In the genomic region with DNA sequence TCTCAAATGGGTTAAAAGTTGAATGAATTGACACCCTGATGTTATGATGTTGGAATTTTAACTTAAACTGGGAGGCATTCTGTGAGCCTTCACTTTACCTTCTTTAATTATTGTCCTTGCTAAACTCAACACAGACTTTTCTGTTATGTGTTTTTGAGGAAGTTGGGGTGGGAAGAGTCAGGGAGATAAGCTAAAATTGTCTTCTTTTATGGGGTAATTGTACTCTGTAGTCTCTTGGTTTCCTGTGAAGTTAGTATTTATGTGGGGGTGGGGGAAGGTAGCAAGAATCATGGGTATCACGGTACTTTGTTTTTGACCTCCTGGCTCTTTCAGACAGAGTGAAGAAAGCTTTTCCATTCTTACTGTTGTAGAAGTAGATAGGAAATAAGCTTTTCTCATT, we compare ENCODE assay signal across 17 cellular contexts. TPM values are rescaled to one million over a fixed set of nuclear protein-coding genes. Genes with fewer than 3 reads are reported as not detected.
DNase-seq lines count a peak whose midpoint lies in the region; ATAC-seq and TF ChIP-seq lines count a peak whose summit lies in the region.
"Had no signal": no experiment of that assay in that cellular context is flagged by ENCODE, and none has a peak within 500 bp of the region (broad histone marks: within the 10 kb centered on the region; RNA-seq: fewer than 3 reads in every experiment).

No MANE protein-coding gene starts in this region.

- H3K4me3 ChIP-seq in neutrophil (ENCODE audit: low read depth in 1 of 2, low read length in 1 of 2), result no peak overlapping the region
- H3K4me3 ChIP-seq: SJSA1, upper lobe of left lung had no signal

- peaks cover 30% of the 10 kb centered on the region for H3K36me3 Mint-ChIP-seq in activated CD8-positive, alpha-beta T cell treated with anti-CD3 and anti-CD28 coated beads for 36 hours (ENCODE audit: low read depth)
- peaks cover 31% of the 10 kb centered on the region for H3K36me3 Mint-ChIP-seq in activated CD8-positive, alpha-beta T cell treated with anti-CD3 and anti-CD28 coated beads, Interleukin-2, amount 10 ng/mL, durations not matched to agents 7 days and 5 days (ENCODE audit: low read depth)
- H3K36me3 Mint-ChIP-seq in activated T-helper 17 cell treated with anti-CD3 and anti-CD28 coated beads, Interleukin-2, amount 50 U/mL, for 72 hours (ENCODE audit: low read depth), result peaks cover 83% of the 10 kb centered on the region

- peaks cover 12% of the 10 kb centered on the region for H3K4me1 Mint-ChIP-seq in activated CD8-positive, alpha-beta T cell treated with anti-CD3 and anti-CD28 coated beads for 36 hours (ENCODE audit: low read depth)
- H3K4me1 Mint-ChIP-seq in activated CD8-positive, alpha-beta T cell treated with anti-CD3 and anti-CD28 coated beads, Interleukin-2, amount 10 ng/mL, durations not matched to agents 7 days and 5 days (ENCODE audit: low read depth), result peaks cover 5% of the 10 kb centered on the region
- H3K4me1 Mint-ChIP-seq in activated T-helper 17 cell treated with anti-CD3 and anti-CD28 coated beads, Interleukin-2, amount 50 U/mL, for 72 hours, result peaks cover 16% of the 10 kb centered on the region

- peak overlapping the region; percentile 43 for H3K27ac ChIP-seq in neutrophil
- H3K27ac ChIP-seq: SJSA1 had no signal

- POLR2A ChIA-PET in activated CD8-positive, alpha-beta T cell treated with anti-CD3 and anti-CD28 coated beads for 36 hours (lab: Charles Lee), result no interaction called here
- POLR2A ChIA-PET in activated CD8-positive, alpha-beta T cell treated with anti-CD3 and anti-CD28 coated beads, Interleukin-2, amount 10 ng/mL, durations not matched to agents 7 days and 5 days (lab: Charles Lee), result no interaction called here

- intact Hi-C loops in activated CD8-positive, alpha-beta T cell treated with anti-CD3 and anti-CD28 coated beads for 36 hours (cut with micrococcal nuclease), result loop anchor here (10.0 kb wide), 1 partner anchor 147 kb away; the partner anchor contains the start of gene TPH2

- H3K9me3 Mint-ChIP-seq in activated CD8-positive, alpha-beta T cell treated with anti-CD3 and anti-CD28 coated beads for 36 hours, result no peaks in the 10 kb centered on the region
- H3K9me3 Mint-ChIP-seq in activated CD8-positive, alpha-beta T cell treated with anti-CD3 and anti-CD28 coated beads, Interleukin-2, amount 10 ng/mL, durations not matched to agents 7 days and 5 days (ENCODE audit: insufficient read depth), result no peaks in the 10 kb centered on the region
- no peaks in the 10 kb centered on the region for H3K9me3 Mint-ChIP-seq in activated T-helper 17 cell treated with anti-CD3 and anti-CD28 coated beads, Interleukin-2, amount 50 U/mL, for 72 hours

- peaks cover 3 to 6% of the 10 kb centered on the region in 2 experiments for H3K4me1 ChIP-seq in neutrophil (ENCODE audit: control insufficient read depth in 1 of 2, insufficient read depth in 1 of 2, low read depth in 1 of 2, low read length in 1 of 2)
- H3K4me1 ChIP-seq: SJSA1 had no signal

- TF ChIP-seq CTCF in activated CD8-positive, alpha-beta T cell treated with anti-CD3 and anti-CD28 coated beads for 36 hours (IDR thresholded peaks at IDR 0.05), result no peak
- TF ChIP-seq CTCF in neutrophil (IDR thresholded peaks at IDR 0.05), result no peak

- no peaks in the 10 kb centered on the region for H3K27me3 Mint-ChIP-seq in activated CD8-positive, alpha-beta T cell treated with anti-CD3 and anti-CD28 coated beads for 36 hours
- H3K27me3 Mint-ChIP-seq in activated CD8-positive, alpha-beta T cell treated with anti-CD3 and anti-CD28 coated beads, Interleukin-2, amount 10 ng/mL, durations not matched to agents 7 days and 5 days (ENCODE audit: low read depth), result no peaks in the 10 kb centered on the region
- no peaks in the 10 kb centered on the region for H3K27me3 Mint-ChIP-seq in activated T-helper 17 cell treated with anti-CD3 and anti-CD28 coated beads, Interleukin-2, amount 50 U/mL, for 72 hours

- H3K4me3 Mint-ChIP-seq in activated CD8-positive, alpha-beta T cell treated with anti-CD3 and anti-CD28 coated beads for 36 hours, result no peak overlapping the region
- no peak overlapping the region for H3K4me3 Mint-ChIP-seq in activated CD8-positive, alpha-beta T cell treated with anti-CD3 and anti-CD28 coated beads, Interleukin-2, amount 10 ng/mL, durations not matched to agents 7 days and 5 days
- no peak overlapping the region for H3K4me3 Mint-ChIP-seq in activated T-helper 17 cell treated with anti-CD3 and anti-CD28 coated beads, Interleukin-2, amount 50 U/mL, for 72 hours

- peaks cover 42% of the 10 kb centered on the region for H3K36me3 ChIP-seq in neutrophil

- ATAC-seq in activated CD8-positive, alpha-beta T cell treated with anti-CD3 and anti-CD28 coated beads for 36 hours, result no peak
- no peak for ATAC-seq in activated CD8-positive, alpha-beta T cell treated with anti-CD3 and anti-CD28 coated beads, Interleukin-2, amount 10 ng/mL, durations not matched to agents 7 days and 5 days
- ATAC-seq in activated T-helper 17 cell treated with anti-CD3 and anti-CD28 coated beads, Interleukin-2, amount 50 U/mL, for 72 hours (replicated peaks), result no peak
- ATAC-seq in esophagus mucosa, result no peak
- ATAC-seq: left cardiac atrium had no signal

- H3K27me3 ChIP-seq in neutrophil, result no peaks in the 10 kb centered on the region
- H3K27me3 ChIP-seq: SJSA1, upper lobe of left lung had no signal

- no peak for DNase-seq in activated CD8-positive, alpha-beta T cell treated with anti-CD3 and anti-CD28 coated beads for 36 hours
- no peak for DNase-seq in activated CD8-positive, alpha-beta T cell treated with anti-CD3 and anti-CD28 coated beads, Interleukin-2, amount 10 ng/mL, durations not matched to agents 7 days and 5 days
- peak; percentile 64 to 80 for DNase-seq in NOMO-1 (lab: John Stamatoyannopoulos, UW; ENCODE audit: unreplicated experiment in 2 of 2)
- DNase-seq in DMS 273 treated with DMSO at 0.1 percent for 48 hours (lab: John Stamatoyannopoulos, UW), result no peak
- DNase-seq in cortex of kidney (lab: John Stamatoyannopoulos, UW), result no peak
- DNase-seq: activated CD4-positive, CD25-positive, alpha-beta regulatory T cell; COR-L47; left cardiac atrium; NCI-H1417 treated with DMSO at 0.1 percent for 48 hours; NCI-H345; retina; stimulated activated CD4-positive, alpha-beta T cell treated with anti-CD3 and anti-CD28 coated beads, Interleukin-2, amount 100 ng/mL, for 24 hours; upper lobe of left lung had no signal

- H3K9me3 ChIP-seq in neutrophil, result no peaks in the 10 kb centered on the region
- H3K9me3 ChIP-seq: SJSA1, upper lobe of left lung had no signal

- CTCF ChIA-PET in activated CD8-positive, alpha-beta T cell treated with anti-CD3 and anti-CD28 coated beads for 36 hours (lab: Charles Lee), result interaction anchor here (1.0 to 1.4 kb wide), 2 partner anchors 8 to 59 kb away, joined by 4 to 6 read pairs; no protein-coding TSS in a partner anchor
- CTCF ChIA-PET in activated CD8-positive, alpha-beta T cell treated with anti-CD3 and anti-CD28 coated beads, Interleukin-2, amount 10 ng/mL, durations not matched to agents 7 days and 5 days (lab: Charles Lee), result interaction anchor here (0.7 to 1.5 kb wide), 3 partner anchors 11 to 151 kb away, joined by 3 to 6 read pairs (median 3); partner anchors contain the start of gene TPH2

- peak overlapping the region; percentile 57 for H3K27ac Mint-ChIP-seq in activated CD8-positive, alpha-beta T cell treated with anti-CD3 and anti-CD28 coated beads for 36 hours
- no peak overlapping the region for H3K27ac Mint-ChIP-seq in activated CD8-positive, alpha-beta T cell treated with anti-CD3 and anti-CD28 coated beads, Interleukin-2, amount 10 ng/mL, durations not matched to agents 7 days and 5 days
- H3K27ac Mint-ChIP-seq in activated T-helper 17 cell treated with anti-CD3 and anti-CD28 coated beads, Interleukin-2, amount 50 U/mL, for 72 hours, result peak overlapping the region; percentile 78

RNA-seq across cellular contexts. Expression of gene RAB21, which starts 32.9 kb away (rescaled TPM):
- 10 to 100 TPM; 78.1 to 88.6 TPM for total RNA-seq in activated CD8-positive, alpha-beta T cell treated with anti-CD3 and anti-CD28 coated beads for 36 hours
- 10 to 100 TPM; 55.7 to 56.3 TPM for total RNA-seq in activated CD8-positive, alpha-beta T cell treated with anti-CD3 and anti-CD28 coated beads, Interleukin-2, amount 10 ng/mL, durations not matched to agents 7 days and 5 days
- total RNA-seq in activated T-helper 17 cell treated with anti-CD3 and anti-CD28 coated beads, Interleukin-2, amount 50 U/mL, for 72 hours, result 100 to 1,000 TPM in 1 of 2 donors, 10 to 100 TPM in 1; 60.1 to 104 TPM
- total RNA-seq in esophagus mucosa, result 60.7 TPM

RNA-seq across cellular contexts. Expression of gene TBC1D15, which starts 52.0 kb away (rescaled TPM):
- 10 to 100 TPM; 51.7 to 54.9 TPM for total RNA-seq in activated CD8-positive, alpha-beta T cell treated with anti-CD3 and anti-CD28 coated beads for 36 hours
- total RNA-seq in activated CD8-positive, alpha-beta T cell treated with anti-CD3 and anti-CD28 coated beads, Interleukin-2, amount 10 ng/mL, durations not matched to agents 7 days and 5 days, result 10 to 100 TPM; 38.3 to 38.5 TPM
- total RNA-seq in activated T-helper 17 cell treated with anti-CD3 and anti-CD28 coated beads, Interleukin-2, amount 50 U/mL, for 72 hours, result 10 to 100 TPM; 56.3 to 81.9 TPM
- 17.7 TPM for total RNA-seq in esophagus mucosa

Comparison
In these comparisons a context has a peak if more than half of its experiments do, and no peak if none do; other contexts are left out.
1. DNase-seq: peak in NOMO-1 (2 of 2); none in activated CD8-positive, alpha-beta T cell treated with anti-CD3 and anti-CD28 coated beads for 36 hours (single experiment), activated CD8-positive, alpha-beta T cell treated with anti-CD3 and anti-CD28 coated beads, Interleukin-2, amount 10 ng/mL, durations not matched to agents 7 days and 5 days (single experiment), DMS 273 treated with DMSO at 0.1 percent for 48 hours (single experiment) and cortex of kidney (single experiment).